ENCODE assay signal across 22 cellular contexts in the genomic region with DNA sequence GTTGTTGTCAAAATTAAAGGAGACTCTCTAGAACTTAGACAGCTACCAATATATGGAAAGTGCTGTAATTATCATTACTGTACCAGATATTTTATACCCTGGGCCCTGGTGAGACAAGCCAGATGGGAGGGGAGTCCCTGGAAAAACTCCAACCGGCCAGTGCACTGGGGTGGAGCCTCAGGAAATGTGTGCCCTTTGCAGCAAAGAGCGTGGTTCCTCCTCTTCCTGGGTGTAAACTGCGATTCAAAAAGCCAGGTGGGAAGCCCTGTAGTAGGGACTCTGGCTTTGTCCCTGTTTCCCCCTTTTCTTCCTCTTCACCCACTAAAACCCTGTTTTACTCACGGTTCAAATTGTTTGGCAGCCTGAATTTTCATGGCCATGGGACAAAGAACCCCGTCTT.
DNase-seq lines count a peak whose midpoint lies in the region; ATAC-seq, FAIRE-seq and TF ChIP-seq lines count a peak whose summit lies in the region.
"Had no signal": no experiment of that assay in that cellular context is flagged by ENCODE, and none has a peak within 500 bp of the region (broad histone marks: within the 10 kb centered on the region; RNA-seq: fewer than 3 reads in every experiment).

No MANE protein-coding gene starts in this region.

- no peaks in the 10 kb centered on the region for H3K36me3 ChIP-seq in mesendoderm (ENCODE audit: control insufficient read depth, insufficient read depth, low read length)
- H3K36me3 ChIP-seq: BLaER1 had no signal

- no peak overlapping the region for H3K4ac ChIP-seq in mesendoderm (ENCODE audit: low read depth, low read length)

- no CpG with 5 or more reads among the region's 5 CpGs for WGBS in mesendoderm (ENCODE audit: extremely low coverage, insufficient coverage, low lambda C conversion rate)

- no peak overlapping the region for H3K9ac ChIP-seq in mesendoderm (ENCODE audit: low read length)
- H3K9ac ChIP-seq: BLaER1, GM23248 had no signal

- no peak overlapping the region for H2BK15ac ChIP-seq in mesendoderm (replicated peaks; ENCODE audit: low read depth)

- H3K27ac ChIP-seq in mesendoderm (ENCODE audit: low read depth, low read length) (no peak overlapping the region), foreskin keratinocyte (no peak overlapping the region)
- H3K27ac ChIP-seq: BLaER1, GM23248, RWPE1 had no signal

- no peaks in the 10 kb centered on the region for H3K4me1 ChIP-seq in mesendoderm (ENCODE audit: control insufficient read depth, low read depth, low read length)
- no peaks in the 10 kb centered on the region for H3K4me1 ChIP-seq in foreskin keratinocyte
- H3K4me1 ChIP-seq: BLaER1 had no signal

- no peak overlapping the region for H3K4me3 ChIP-seq in mesendoderm (ENCODE audit: low read length)
- H3K4me3 ChIP-seq: BLaER1, GM23248 had no signal

- H3K18ac ChIP-seq in mesendoderm (ENCODE audit: low read length): peak overlapping the region; percentile 40

- no peak overlapping the region for H3K23ac ChIP-seq in mesendoderm (ENCODE audit: low read length)

- H3K27me3 ChIP-seq in mesendoderm (ENCODE audit: insufficient read depth, low read length, poor library complexity) (no peaks in the 10 kb centered on the region), foreskin keratinocyte (no peaks in the 10 kb centered on the region)
- H3K27me3 ChIP-seq: BLaER1 had no signal

- no peak overlapping the region for H4K5ac ChIP-seq in mesendoderm (ENCODE audit: low read length)

- no peak overlapping the region for H2BK5ac ChIP-seq in mesendoderm (ENCODE audit: low read length)

- no peak overlapping the region for H2AK5ac ChIP-seq in mesendoderm (ENCODE audit: low read length)

- in situ Hi-C loops in SK-MEL-5 (cut with HindIII; ENCODE audit: low pct_unique_long_range_greater_than_20kb, low sequenced_read_pairs): no loop called here

- H2BK120ac ChIP-seq in mesendoderm (ENCODE audit: low read depth, low read length): no peak overlapping the region

- H3K4me2 ChIP-seq in mesendoderm (ENCODE audit: low read length): no peak overlapping the region
- H3K4me2 ChIP-seq: BLaER1 had no signal

- TF ChIP-seq POLR2A in H54 (IDR thresholded peaks at IDR 0.05; ENCODE audit: low read depth, low read length): no peak

- DNase-seq in A172 (ENCODE audit: low spot score) (peak; percentile 27), H54 (ENCODE audit: insufficient read length, low spot score) (peak; percentile 3), SK-MEL-5 (ENCODE audit: low read depth, low spot score) (peak; percentile 14), mesendoderm (no peak), amygdala (lab: John Stamatoyannopoulos, UW) (no peak), foreskin keratinocyte (no peak), SIG-M5 (lab: John Stamatoyannopoulos, UW) (no peak)
- no peak for DNase-seq in stimulated activated naive CD8-positive, alpha-beta T cell treated with anti-CD3 and anti-CD28 coated beads, Interleukin-15, Interleukin-2, amounts not matched to agents 100 U/mL and 50 U/mL, for 24 hours
- DNase-seq: 8988T; CD4-positive, CD25-positive, alpha-beta regulatory T cell; DMS53; GM23248; KG1; MM.1S; NCI-H2029; NCI-H446; NCI-H526; SHP77 had no signal

- H3K56ac ChIP-seq in mesendoderm (ENCODE audit: low read length): no peak overlapping the region

- FAIRE-seq in H54 (lab: Jason Lieb, UNC): peak; percentile 15
- FAIRE-seq: G401.6 had no signal

- no peaks in the 10 kb centered on the region for H3K79me2 ChIP-seq in mesendoderm (ENCODE audit: control insufficient read depth, insufficient read depth, low read length)

- no peak for ATAC-seq in stimulated activated naive CD8-positive, alpha-beta T cell treated with anti-CD3 and anti-CD28 coated beads, Interleukin-15, Interleukin-2, amounts not matched to agents 100 U/mL and 50 U/mL, for 24 hours
- no peak for ATAC-seq in foreskin keratinocyte
- ATAC-seq: SK-N-SH treated with all-trans-retinoic acid at 6 μM for 48 hours had no signal

- TF ChIP-seq CTCF in foreskin keratinocyte (conservative IDR thresholded peaks at IDR 0.05): no peak

- H4K8ac ChIP-seq in mesendoderm (ENCODE audit: low read depth, low read length): no peak overlapping the region

- H3K79me1 ChIP-seq in mesendoderm (ENCODE audit: low read length): no peaks in the 10 kb centered on the region

Comparison
In these comparisons a context has a peak if more than half of its experiments do, and no peak if none do; other contexts are left out.
1. DNase-seq: peak in A172 (single experiment), H54 (single experiment) and SK-MEL-5 (single experiment); none in mesendoderm (single experiment), amygdala (0 of 56), stimulated activated naive CD8-positive, alpha-beta T cell treated with anti-CD3 and anti-CD28 coated beads, Interleukin-15, Interleukin-2, amounts not matched to agents 100 U/mL and 50 U/mL, for 24 hours (single experiment), foreskin keratinocyte (0 of 2) and SIG-M5 (single experiment).